10 cellular contexts compared by ENCODE assay signal in the genomic region with DNA sequence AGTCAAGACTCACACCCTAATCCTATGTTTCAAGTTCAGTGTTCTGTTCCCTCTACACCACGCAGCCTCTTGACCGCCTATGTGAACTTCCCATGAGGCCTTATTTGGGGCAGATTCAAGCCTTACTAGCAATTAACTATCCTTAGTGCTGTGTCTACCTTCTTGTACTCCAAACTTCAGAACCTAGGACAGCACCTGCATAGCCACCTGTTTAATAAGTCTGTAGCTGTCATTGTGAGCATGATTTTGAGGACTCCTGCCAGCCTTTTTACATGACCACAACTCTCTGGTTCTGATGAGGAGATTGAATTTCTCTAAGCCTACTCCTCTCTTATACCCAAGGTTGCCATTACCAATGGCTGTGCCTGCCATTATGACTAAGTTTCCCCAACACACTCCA. TPM values are rescaled to one million over a fixed set of nuclear protein-coding genes. Genes with fewer than 3 reads are reported as not detected.
DNase-seq lines count a peak whose midpoint lies in the region; ATAC-seq, FAIRE-seq and TF ChIP-seq lines count a peak whose summit lies in the region.
"Had no signal": no experiment of that assay in that cellular context is flagged by ENCODE, and none has a peak within 500 bp of the region (broad histone marks: within the 10 kb centered on the region; RNA-seq: fewer than 3 reads in every experiment).

No MANE protein-coding gene starts in this region.

- no peak overlapping the region for H4K5ac ChIP-seq in IMR-90 (ENCODE audit: low read depth, low read length)

- H2BK120ac ChIP-seq in IMR-90 (ENCODE audit: low read depth, low read length), result no peak overlapping the region

- no peak overlapping the region for H2AK5ac ChIP-seq in IMR-90 (ENCODE audit: low read depth, low read length)

- CTCF ChIA-PET in IMR-90 (lab: Yijun Ruan, JAX), result no interaction called here
- CTCF ChIA-PET in CD8-positive, alpha-beta memory T cell (lab: Charles Lee), result interaction anchor here (1.6 kb wide), 1 partner anchor 12 kb away, joined by 5 read pairs; no protein-coding TSS in a partner anchor

- no peaks in the 10 kb centered on the region for H3K79me1 ChIP-seq in IMR-90 (ENCODE audit: low read depth in 1 of 2, low read length in 2 of 2)

- TF ChIP-seq CTCF in IMR-90 (conservative IDR thresholded peaks at IDR 0.05; ENCODE audit: low read depth, low read length) (no peak), keratinocyte (optimal IDR thresholded peaks at IDR 0.05 in 1 of 3, IDR thresholded peaks at IDR 0.05 in 1 of 3, conservative IDR thresholded peaks at IDR 0.05 in 1 of 3; ENCODE audit: extremely low read depth in 1 of 3, insufficient read depth in 2 of 3, low read length in 3 of 3) (no peak)

- BruUV-seq in IMR-90 (replicated peaks; lab: Mats Ljungman, UMichigan), result no TSS peak

- dilution Hi-C loops in IMR-90 (cut with HindIII; ENCODE audit: low sequenced_read_pairs, unreplicated experiment), result no loop called here
- dilution Hi-C loops in keratinocyte (cut with MboI; ENCODE audit: extremely low pct_ligation_motif_present, low sequenced_read_pairs), result no loop called here

- FAIRE-seq in keratinocyte (lab: Jason Lieb, UNC), result peak; percentile 57

- no peak overlapping the region for H3K56ac ChIP-seq in IMR-90 (ENCODE audit: extremely low read depth, insufficient read depth, low read length)

- no CpG with 5 or more reads among the region's 2 CpGs for WGBS in IMR-90 (ENCODE audit: extremely low coverage in 2 of 2, insufficient read length in 1 of 2), 2 experiments

- no peak overlapping the region for H3K9ac ChIP-seq in IMR-90 (ENCODE audit: low read depth, low read length)
- H3K9ac ChIP-seq in adipocyte (ENCODE audit: low read length), result no peak overlapping the region
- no peak overlapping the region for H3K9ac ChIP-seq in keratinocyte (ENCODE audit: control insufficient read depth, extremely low read depth, insufficient read depth, low read length)

- no peak overlapping the region for H3K27ac ChIP-seq in IMR-90 (ENCODE audit: insufficient read depth, low read length)
- H3K27ac ChIP-seq in keratinocyte (ENCODE audit: control insufficient read depth, insufficient read depth, low read length), result no peak overlapping the region
- no peak overlapping the region for H3K27ac ChIP-seq in CD8-positive, alpha-beta memory T cell (ENCODE audit: low read depth, low read length)

- H3K79me2 ChIP-seq in keratinocyte (ENCODE audit: control insufficient read depth, insufficient read depth, low read length), result no peaks in the 10 kb centered on the region

- H4K91ac ChIP-seq in IMR-90 (ENCODE audit: insufficient read depth, low read depth, low read length), result no peak overlapping the region

- no peaks in the 10 kb centered on the region for H3K36me3 Mint-ChIP-seq in CD8-positive, alpha-beta memory T cell

- no peak overlapping the region for H3K23ac ChIP-seq in IMR-90 (ENCODE audit: low read depth, low read length)

- H2BK5ac ChIP-seq in IMR-90 (ENCODE audit: low read depth, low read length, poor library complexity, severe bottlenecking), result no peak overlapping the region

- no peaks in the 10 kb centered on the region for H3K4me1 ChIP-seq in IMR-90 (ENCODE audit: control insufficient read depth, insufficient read depth, low read length)
- H3K4me1 ChIP-seq in adipocyte (ENCODE audit: control insufficient read depth, insufficient read depth, low read length), result peaks cover 20% of the 10 kb centered on the region
- no peaks in the 10 kb centered on the region for H3K4me1 ChIP-seq in keratinocyte (ENCODE audit: control insufficient read depth, extremely low read depth, insufficient read depth, low read length)
- H3K4me1 ChIP-seq in CD8-positive, alpha-beta memory T cell (ENCODE audit: insufficient read depth, low read length), result no peaks in the 10 kb centered on the region

- no peak overlapping the region for H3K4ac ChIP-seq in IMR-90 (ENCODE audit: low read depth, low read length)

- H2AK9ac ChIP-seq in IMR-90 (replicated peaks; ENCODE audit: low read depth, low read length, poor library complexity), result no peak overlapping the region

- ATAC-seq in IMR-90 (ENCODE audit: low read depth) (no peak), GM19351 (IDR thresholded peaks at IDR 0.05; ENCODE audit: unreplicated experiment) (no peak), HG02623 (IDR thresholded peaks at IDR 0.05; ENCODE audit: unreplicated experiment) (no peak)

- no peak overlapping the region for H3K18ac ChIP-seq in IMR-90 (ENCODE audit: low read depth, low read length)

- peaks cover 4 to 18% of the 10 kb centered on the region in 2 donors for H3K27me3 Mint-ChIP-seq in CD8-positive, alpha-beta memory T cell
- H3K27me3 Mint-ChIP-seq: dendritic cell treated with granulocyte-macrophage colony-stimulating factor and Interleukin-4, amounts not matched to agents 40 ng/mL and 50 ng/mL, for 4 days had no signal

- H2BK15ac ChIP-seq in IMR-90 (ENCODE audit: low read depth, low read length), result no peak overlapping the region

- no peak overlapping the region for H4K8ac ChIP-seq in IMR-90 (ENCODE audit: low read depth in 2 of 2, low read length in 2 of 2)

- no peak overlapping the region for H2BK20ac ChIP-seq in IMR-90 (ENCODE audit: low read depth, low read length)

- H3K4me1 Mint-ChIP-seq in CD8-positive, alpha-beta memory T cell, result no peaks in the 10 kb centered on the region

- DNase-seq in EH (ENCODE audit: low read depth), result peak; percentile 58
- DNase-seq in IMR-90, result peak; percentile 55
- DNase-seq in adipocyte (ENCODE audit: low read depth), result peak; percentile 24
- DNase-seq in keratinocyte (ENCODE audit: low read depth, low spot score), result peak; percentile 7
- DNase-seq in globus pallidus (ENCODE audit: low spot score), result no peak
- DNase-seq in CD8-positive, alpha-beta memory T cell, result no peak
- DNase-seq: NCI-H2081 treated with DMSO at 0.1 percent for 48 hours had no signal

- in situ Hi-C loops in IMR-90 (cut with MboI; ENCODE audit: low sequenced_read_pairs), result no loop called here

- H3K14ac ChIP-seq in IMR-90 (replicated peaks; ENCODE audit: low read depth, low read length), result no peak overlapping the region

- peaks cover 2% of the 10 kb centered on the region for H3K27me3 ChIP-seq in IMR-90 (ENCODE audit: control insufficient read depth, insufficient read depth, low read length)
- no peaks in the 10 kb centered on the region for H3K27me3 ChIP-seq in adipocyte (replicated peaks; ENCODE audit: control insufficient read depth, insufficient read depth, low read length)
- no peaks in the 10 kb centered on the region for H3K27me3 ChIP-seq in keratinocyte (ENCODE audit: control insufficient read depth, extremely low read depth, insufficient read depth, low read length)
- no peaks in the 10 kb centered on the region for H3K27me3 ChIP-seq in CD8-positive, alpha-beta memory T cell (ENCODE audit: insufficient read depth, low read length, poor library complexity, severe bottlenecking)

- H3K36me3 ChIP-seq in IMR-90 (ENCODE audit: control insufficient read depth, insufficient read depth, low read length), result no peaks in the 10 kb centered on the region
- H3K36me3 ChIP-seq in adipocyte (ENCODE audit: control insufficient read depth, insufficient read depth, low read length, severe bottlenecking), result no peaks in the 10 kb centered on the region
- H3K36me3 ChIP-seq in keratinocyte (ENCODE audit: control insufficient read depth in 2 of 2, extremely low read depth in 1 of 2, insufficient read depth in 2 of 2, low read length in 2 of 2), result no peaks in the 10 kb centered on the region
- no peaks in the 10 kb centered on the region for H3K36me3 ChIP-seq in CD8-positive, alpha-beta memory T cell (ENCODE audit: insufficient read depth, low read length)

- no peaks in the 10 kb centered on the region for H4K20me1 ChIP-seq in IMR-90 (ENCODE audit: insufficient read depth, low read length)
- H4K20me1 ChIP-seq in keratinocyte (ENCODE audit: control insufficient read depth, extremely low read depth, insufficient read depth, low read length), result no peaks in the 10 kb centered on the region

- H3K9me1 ChIP-seq in IMR-90 (ENCODE audit: insufficient read depth, low read length) (no peaks in the 10 kb centered on the region), keratinocyte (ENCODE audit: control insufficient read depth, extremely low read depth, insufficient read depth, low read length) (no peaks in the 10 kb centered on the region)

- no peaks in the 10 kb centered on the region for H3K9me3 ChIP-seq in IMR-90 (ENCODE audit: control insufficient read depth, insufficient read depth, low read length)
- H3K9me3 ChIP-seq in adipocyte (ENCODE audit: control insufficient read depth, low read length), result no peaks in the 10 kb centered on the region
- no peaks in the 10 kb centered on the region for H3K9me3 ChIP-seq in keratinocyte (ENCODE audit: control insufficient read depth, low read depth, low read length)
- no peaks in the 10 kb centered on the region for H3K9me3 ChIP-seq in CD8-positive, alpha-beta memory T cell (ENCODE audit: low read length)

- H3K4me3 ChIP-seq in IMR-90 (ENCODE audit: insufficient read depth, low read depth, low read length) (no peak overlapping the region), adipocyte (ENCODE audit: low read length) (no peak overlapping the region), keratinocyte (ENCODE audit: control insufficient read depth in 2 of 3, extremely low read depth in 1 of 3, insufficient read depth in 2 of 3, low read depth in 1 of 3, low read length in 3 of 3) (no peak overlapping the region)
- no peak overlapping the region for H3K4me3 ChIP-seq in CD8-positive, alpha-beta memory T cell (ENCODE audit: low read length)

- H3K4me2 ChIP-seq in IMR-90 (ENCODE audit: low read depth, low read length) (no peak overlapping the region), keratinocyte (ENCODE audit: control insufficient read depth, extremely low read depth, insufficient read depth, low read depth, low read length) (no peak overlapping the region)

- H3K4me3 Mint-ChIP-seq in CD8-positive, alpha-beta memory T cell, result no peak overlapping the region
- H3K4me3 Mint-ChIP-seq: dendritic cell treated with granulocyte-macrophage colony-stimulating factor and Interleukin-4, amounts not matched to agents 40 ng/mL and 50 ng/mL, for 4 days had no signal

- intact Hi-C loops in IMR-90 (cut with micrococcal nuclease), result no loop called here

- no peak for TF ChIP-seq RAD21 in IMR-90 (IDR thresholded peaks at IDR 0.05; ENCODE audit: low read length)

- H3K9me3 Mint-ChIP-seq in CD8-positive, alpha-beta memory T cell, result no peaks in the 10 kb centered on the region
- H3K9me3 Mint-ChIP-seq: dendritic cell treated with granulocyte-macrophage colony-stimulating factor and Interleukin-4, amounts not matched to agents 40 ng/mL and 50 ng/mL, for 4 days had no signal

- POLR2A ChIA-PET in IMR-90 (lab: Charles Lee; ENCODE audit: unreplicated experiment), result no interaction called here
- POLR2A ChIA-PET in CD8-positive, alpha-beta memory T cell (lab: Charles Lee), result no interaction called here

- H3K27ac Mint-ChIP-seq in CD8-positive, alpha-beta memory T cell, result no peak overlapping the region
- H3K27ac Mint-ChIP-seq: dendritic cell treated with granulocyte-macrophage colony-stimulating factor and Interleukin-4, amounts not matched to agents 40 ng/mL and 50 ng/mL, for 4 days had no signal

- no peak for TF ChIP-seq POLR2A in IMR-90 (IDR thresholded peaks at IDR 0.05; ENCODE audit: low read depth, low read length)

- H2AFZ ChIP-seq in IMR-90 (replicated peaks; ENCODE audit: low read length, poor library complexity), result no peak overlapping the region
- no peak overlapping the region for H2AFZ ChIP-seq in keratinocyte (ENCODE audit: control insufficient read depth, low read length)

RNA-seq across cellular contexts. Expression of a gene that starts 50.8 kb away (rescaled TPM):
- not detected in 2 replicates for total RNA-seq in IMR-90 (2012; rRNA removed)
- polyA plus RNA-seq in IMR-90 (2012; rRNA removed) (not detected in 2 replicates), keratinocyte (0.01 to 0.03 TPM in 2 of 3 replicates, not detected in the other)
- not detected in 2 replicates for polyA plus RNA-seq in IMR-90 (2012; cell fraction: cytosol; rRNA removed)
- not detected in 2 replicates for polyA plus RNA-seq in IMR-90 (2012; cell fraction: nucleus; rRNA removed; ENCODE audit: low replicate concordance)
- polyA plus RNA-seq in keratinocyte (2011; ENCODE audit: low read depth), result not detected
- 0.01 TPM in 1 of 2 replicates, not detected in the other for polyA plus RNA-seq in keratinocyte (2011; cell fraction: cytosol; rRNA removed)
- polyA plus RNA-seq in keratinocyte (2011; cell fraction: nucleus; rRNA removed), result 0.04 and 0.08 TPM in 2 replicates
- 0.02 and 0.16 TPM in 2 replicates for polyA plus RNA-seq in keratinocyte (2012; ENCODE audit: low replicate concordance)
- polyA minus RNA-seq in keratinocyte, result not detected in 3 replicates
- not detected for polyA minus RNA-seq in keratinocyte (2011; cell fraction: cytosol; rRNA and poly(A)+ RNA removed)
- polyA minus RNA-seq in keratinocyte (2011; cell fraction: nucleus; rRNA and poly(A)+ RNA removed), result 0.11 and 0.16 TPM in 2 replicates
- total RNA-seq in CD8-positive, alpha-beta memory T cell, result not detected
- not detected for polyA plus RNA-seq in CD8-positive, alpha-beta memory T cell

Comparison
In these comparisons a context has a peak if more than half of its experiments do, and no peak if none do; other contexts are left out.
1. DNase-seq: peak in EH (single experiment), IMR-90 (single experiment), adipocyte (single experiment) and keratinocyte (single experiment); none in globus pallidus (single experiment) and CD8-positive, alpha-beta memory T cell (0 of 5).